In the genomic region with DNA sequence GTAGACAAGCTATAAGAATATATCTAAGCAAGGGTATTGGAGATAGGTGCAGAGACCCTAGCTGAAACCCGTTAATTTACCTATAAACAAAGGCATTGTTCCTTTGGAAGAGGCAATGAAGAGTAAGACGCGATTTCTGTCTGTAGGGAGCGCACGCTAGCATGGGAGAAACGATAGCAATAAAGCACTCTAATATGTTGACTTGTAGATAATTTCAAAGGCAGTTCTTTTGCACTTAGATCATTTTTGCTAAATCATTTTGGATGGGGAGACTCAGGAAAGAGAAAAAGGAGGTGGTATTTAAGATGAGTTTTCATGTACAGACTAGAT, we compare ENCODE assay signal across 8 cellular contexts. TPM values are rescaled to one million over a fixed set of nuclear protein-coding genes. Genes with fewer than 3 reads are reported as not detected.
DNase-seq lines count a peak whose midpoint lies in the region; ATAC-seq and TF ChIP-seq lines count a peak whose summit lies in the region.

No MANE protein-coding gene starts in this region.

- intact Hi-C loops in esophagus muscularis mucosa (cut with DNase I) (no loop called here), psoas muscle (cut with DNase I) (no loop called here)

- H3K36me3 Mint-ChIP-seq in glutamatergic neuron (ENCODE audit: unreplicated experiment): no peaks in the 10 kb centered on the region

- DNase-seq in ELF-1 (ENCODE audit: low read depth, low spot score) (peak; percentile 24), NCI-H460 (ENCODE audit: extremely low read depth, low read depth) (peak; percentile 44), esophagus muscularis mucosa (ENCODE audit: extremely low spot score) (no peak), psoas muscle (no peak), glutamatergic neuron (no peak), T1000 (lab: John Stamatoyannopoulos, UW) (no peak), mesenteric fat pad (ENCODE audit: low spot score) (no peak)

- H3K4me1 ChIP-seq in esophagus muscularis mucosa (peaks cover 12 to 17% (median 14%) of the 10 kb centered on the region in 4 donors), psoas muscle (peaks cover 12% of the 10 kb centered on the region)

- H3K27ac Mint-ChIP-seq in glutamatergic neuron (ENCODE audit: unreplicated experiment): no peak overlapping the region

- no peaks in the 10 kb centered on the region for H3K9me3 ChIP-seq in esophagus muscularis mucosa
- H3K9me3 ChIP-seq in psoas muscle: no peaks in the 10 kb centered on the region

- TF ChIP-seq EP300 in esophagus muscularis mucosa (IDR thresholded peaks at IDR 0.05): no peak

- H3K36me3 ChIP-seq in esophagus muscularis mucosa (peaks cover 0 to 4% (median 0%) of the 10 kb centered on the region in 4 donors), psoas muscle (ENCODE audit: insufficient read depth in 1 of 2, low read depth in 1 of 2) (no peaks in the 10 kb centered on the region)

- no peak overlapping the region for H3K4me3 Mint-ChIP-seq in glutamatergic neuron (ENCODE audit: unreplicated experiment)

- no peak for TF ChIP-seq POLR2A in esophagus muscularis mucosa (IDR thresholded peaks at IDR 0.05; ENCODE audit: low read depth)

- TF ChIP-seq CTCF in esophagus muscularis mucosa (IDR thresholded peaks at IDR 0.05): no peak
- TF ChIP-seq CTCF in psoas muscle (IDR thresholded peaks at IDR 0.05): no peak
- TF ChIP-seq CTCF in glutamatergic neuron (IDR thresholded peaks at IDR 0.05; ENCODE audit: partially characterized antibody, unreplicated experiment): no peak

- no peak for ATAC-seq in psoas muscle
- no peak for ATAC-seq in HG03571 (IDR thresholded peaks at IDR 0.05; ENCODE audit: unreplicated experiment)

- 0% methylated on average over 6 of the region's 6 CpGs for WGBS in esophagus muscularis mucosa
- WGBS in psoas muscle, 3 donors: 0 to 1% (median 0%) methylated on average over 6 of the region's 6 CpGs

- no peaks in the 10 kb centered on the region for H3K27me3 ChIP-seq in esophagus muscularis mucosa
- H3K27me3 ChIP-seq in psoas muscle (ENCODE audit: insufficient read depth in 3 of 3, low read length in 2 of 3): no peaks in the 10 kb centered on the region

- peaks cover 2% of the 10 kb centered on the region for H3K9me3 Mint-ChIP-seq in glutamatergic neuron (ENCODE audit: unreplicated experiment)

- peak overlapping the region; percentile 60 to 73 (median 70) for H3K4me3 ChIP-seq in esophagus muscularis mucosa
- peak overlapping the region; percentile 85 for H3K4me3 ChIP-seq in psoas muscle

- H3K27ac ChIP-seq in esophagus muscularis mucosa (replicated peaks in 1 of 4) (peak overlapping the region; percentile 73 to 78 (median 74)), psoas muscle (peak overlapping the region; percentile 64)

- no peaks in the 10 kb centered on the region for H3K4me1 Mint-ChIP-seq in glutamatergic neuron (ENCODE audit: low read depth, unreplicated experiment)

- H3K27me3 Mint-ChIP-seq in glutamatergic neuron (ENCODE audit: unreplicated experiment): peaks cover 2% of the 10 kb centered on the region

RNA-seq across cellular contexts. Expression of gene CCDC77, which starts 0.6 kb away (rescaled TPM):
- total RNA-seq in NCI-H460 (2014; rRNA removed; shearing (Covaris generic)): 28.9 and 31.8 TPM in 2 replicates
- polyA plus RNA-seq in NCI-H460 (2014; cell fraction: nucleus; rRNA removed): 60.6 and 92.3 TPM in 2 replicates
- 1 to 10 TPM; 3.8 to 7.1 (median 5.0) TPM for total RNA-seq in esophagus muscularis mucosa
- 1 to 10 TPM; 2.8 to 4.5 (median 3.4) TPM for total RNA-seq in psoas muscle
- 1 to 10 TPM; 3.9 to 7.8 (median 5.3) TPM for polyA plus RNA-seq in psoas muscle
- 17.1 TPM for total RNA-seq in glutamatergic neuron (ENCODE audit: unreplicated experiment)
- 7.9 TPM for total RNA-seq in mesenteric fat pad

RNA-seq across cellular contexts. Expression of gene KDM5A, which starts 13.0 kb away (rescaled TPM):
- total RNA-seq in NCI-H460 (2014; rRNA removed; shearing (Covaris generic)): 30.6 and 34.3 TPM in 2 replicates
- polyA plus RNA-seq in NCI-H460 (2014; cell fraction: nucleus; rRNA removed): 21.0 and 35.3 TPM in 2 replicates
- 10 to 100 TPM; 33.6 to 46.1 (median 39.1) TPM for total RNA-seq in esophagus muscularis mucosa
- 10 to 100 TPM; 24.8 to 49.5 (median 26.9) TPM for total RNA-seq in psoas muscle
- 10 to 100 TPM in 1 of 3 donors, 1 to 10 TPM in 2; 4.0 to 11.8 (median 5.2) TPM for polyA plus RNA-seq in psoas muscle
- 86.4 TPM for total RNA-seq in glutamatergic neuron (ENCODE audit: unreplicated experiment)
- 53.0 TPM for total RNA-seq in mesenteric fat pad

RNA-seq across cellular contexts. Expression of gene B4GALNT3, which starts 57.6 kb away (rescaled TPM):
- 1.4 and 1.7 TPM in 2 replicates for total RNA-seq in NCI-H460 (2014; rRNA removed; shearing (Covaris generic))
- 3.6 and 4.2 TPM in 2 replicates for polyA plus RNA-seq in NCI-H460 (2014; cell fraction: nucleus; rRNA removed)
- under 1 TPM; under 0.01 to 0.80 (median 0.36) TPM for total RNA-seq in esophagus muscularis mucosa
- total RNA-seq in psoas muscle: 1 to 10 TPM in 3 of 4 donors, under 1 TPM in 1; 0.53 to 4.0 (median 1.3) TPM
- polyA plus RNA-seq in psoas muscle: under 1 TPM; 0.21 to 0.57 (median 0.53) TPM
- total RNA-seq in glutamatergic neuron (ENCODE audit: unreplicated experiment): 3.3 TPM
- total RNA-seq in mesenteric fat pad: 0.61 TPM

Comparison
In these comparisons a context has a peak if more than half of its experiments do, and no peak if none do; other contexts are left out.
1. DNase-seq: peak in ELF-1 (single experiment) and NCI-H460 (single experiment); none in esophagus muscularis mucosa (single experiment), psoas muscle (0 of 2), glutamatergic neuron (single experiment), T1000 (single experiment) and mesenteric fat pad (single experiment).